Comparison of ENCODE assay signal across 24 cellular contexts in genomic region chr1:90534116-90534515, GRCh38.
DNase-seq lines count a peak whose midpoint lies in the region; ATAC-seq and TF ChIP-seq lines count a peak whose summit lies in the region.
"Had no signal": no experiment of that assay in that cellular context is flagged by ENCODE, and none has a peak within 500 bp of the region (broad histone marks: within the 10 kb centered on the region; RNA-seq: fewer than 3 reads in every experiment).

No MANE protein-coding gene starts in this region.

- 62% methylated on average over 3 of the region's 6 CpGs for WGBS in mammary epithelial cell (ENCODE audit: low coverage, missing lambda C conversion rate)

- intact Hi-C loops in mammary epithelial cell (cut with micrococcal nuclease): no loop called here

- no peak overlapping the region for H3K4me2 ChIP-seq in mammary epithelial cell (ENCODE audit: insufficient read depth, low read depth, low read length)
- H3K4me2 ChIP-seq: BLaER1 treated with 17β-estradiol and CSF1 and Interleukin-3, amounts not matched to agents 10 nM and 100 nM; PC-9 had no signal

- peaks cover 35% of the 10 kb centered on the region for H3K4me1 Mint-ChIP-seq in neural crest cell
- no peaks in the 10 kb centered on the region for H3K4me1 Mint-ChIP-seq in activated T-helper 17 cell treated with anti-CD3 and anti-CD28 coated beads, Interleukin-2, amount 50 U/mL, for 72 hours

- H3K79me2 ChIP-seq in mammary epithelial cell (ENCODE audit: insufficient read depth, low read length): no peaks in the 10 kb centered on the region

- H3K4me3 Mint-ChIP-seq in neural crest cell: no peak overlapping the region
- no peak overlapping the region for H3K4me3 Mint-ChIP-seq in activated T-helper 17 cell treated with anti-CD3 and anti-CD28 coated beads, Interleukin-2, amount 50 U/mL, for 72 hours
- H3K4me3 Mint-ChIP-seq: CD4-positive, alpha-beta T cell had no signal

- no peak overlapping the region for H3K4me3 ChIP-seq in GM12865 (ENCODE audit: low read depth, low read length)
- no peak overlapping the region for H3K4me3 ChIP-seq in WERI-Rb-1 (ENCODE audit: low read depth, low read length)
- no peak overlapping the region for H3K4me3 ChIP-seq in mammary epithelial cell (replicated peaks in 1 of 3; ENCODE audit: insufficient read depth in 1 of 3, low read depth in 2 of 3, low read length in 3 of 3)
- H3K4me3 ChIP-seq: BLaER1 treated with 17β-estradiol and CSF1 and Interleukin-3, amounts not matched to agents 10 nM and 100 nM; K562; PC-9; SJSA1 had no signal

- peak overlapping the region; percentile 63 for H3K27ac Mint-ChIP-seq in neural crest cell (ENCODE audit: unreplicated experiment)
- H3K27ac Mint-ChIP-seq in activated T-helper 17 cell treated with anti-CD3 and anti-CD28 coated beads, Interleukin-2, amount 50 U/mL, for 72 hours: no peak overlapping the region
- H3K27ac Mint-ChIP-seq: CD4-positive, alpha-beta T cell had no signal

- H3K27ac ChIP-seq in WERI-Rb-1 (peak overlapping the region; percentile 66), mammary epithelial cell (ENCODE audit: insufficient read depth, low read depth, low read length) (no peak overlapping the region)
- H3K27ac ChIP-seq: BLaER1 treated with 17β-estradiol and CSF1 and Interleukin-3, amounts not matched to agents 10 nM and 100 nM; PC-9; SJSA1 had no signal

- CTCF ChIA-PET in mammary epithelial cell (lab: Charles Lee; ENCODE audit: low non-redundant PET): no interaction called here

- H3K36me3 ChIP-seq in WERI-Rb-1 (no peaks in the 10 kb centered on the region), mammary epithelial cell (ENCODE audit: insufficient read depth, low read length) (no peaks in the 10 kb centered on the region)
- H3K36me3 ChIP-seq: BLaER1 treated with 17β-estradiol and CSF1 and Interleukin-3, amounts not matched to agents 10 nM and 100 nM; SJSA1 had no signal

- H3K4me1 ChIP-seq in mammary epithelial cell (ENCODE audit: insufficient read depth, low read length): no peaks in the 10 kb centered on the region
- H3K4me1 ChIP-seq: BLaER1 treated with 17β-estradiol and CSF1 and Interleukin-3, amounts not matched to agents 10 nM and 100 nM; SJSA1 had no signal

- no peaks in the 10 kb centered on the region for H4K20me1 ChIP-seq in mammary epithelial cell (ENCODE audit: insufficient read depth, low read length)
- H4K20me1 ChIP-seq: BLaER1 treated with 17β-estradiol and CSF1 and Interleukin-3, amounts not matched to agents 10 nM and 100 nM had no signal

- in situ Hi-C loops in mammary epithelial cell (cut with MboI; ENCODE audit: low sequenced_read_pairs in 2 of 2): no loop called here

- no TSS peak for BruUV-seq in mammary epithelial cell (replicated peaks; lab: Mats Ljungman, UMichigan)

- no peaks in the 10 kb centered on the region for H3K36me3 Mint-ChIP-seq in neural crest cell (ENCODE audit: low read depth)
- H3K36me3 Mint-ChIP-seq in activated T-helper 17 cell treated with anti-CD3 and anti-CD28 coated beads, Interleukin-2, amount 50 U/mL, for 72 hours (ENCODE audit: low read depth): no peaks in the 10 kb centered on the region

- DNase-seq in GM12865 (ENCODE audit: low read depth) (peak; percentile 52), WERI-Rb-1 (peak; percentile 11), neural crest cell (ENCODE audit: low read depth, low spot score) (no peak), NCI-H446 (lab: John Stamatoyannopoulos, UW) (no peak), kidney glomerular epithelial cell (lab: John Stamatoyannopoulos, UW) (no peak), mammary epithelial cell (no peak)
- DNase-seq: AML-193; CD4-positive, alpha-beta T cell; Kasumi-1; MV-4-11; NCI-H1105; NCI-H146; NCI-H1930; NCI-H2107; NCI-H510A; Right ventricle myocardium superior; RPMI8226 had no signal

- no peak overlapping the region for H3K9ac ChIP-seq in mammary epithelial cell (ENCODE audit: insufficient read depth, low read length)
- H3K9ac ChIP-seq: BLaER1 treated with 17β-estradiol and CSF1 and Interleukin-3, amounts not matched to agents 10 nM and 100 nM had no signal

- H3K27me3 Mint-ChIP-seq in neural crest cell (ENCODE audit: low read depth): no peaks in the 10 kb centered on the region
- peaks cover 4% of the 10 kb centered on the region for H3K27me3 Mint-ChIP-seq in activated T-helper 17 cell treated with anti-CD3 and anti-CD28 coated beads, Interleukin-2, amount 50 U/mL, for 72 hours

- H3K9me3 ChIP-seq in WERI-Rb-1 (ENCODE audit: severe bottlenecking) (no peaks in the 10 kb centered on the region), mammary epithelial cell (replicated peaks; ENCODE audit: insufficient read depth, low read length) (no peaks in the 10 kb centered on the region)
- H3K9me3 ChIP-seq: BLaER1 treated with 17β-estradiol and CSF1 and Interleukin-3, amounts not matched to agents 10 nM and 100 nM; SJSA1 had no signal

- no peaks in the 10 kb centered on the region for H3K9me3 Mint-ChIP-seq in neural crest cell
- H3K9me3 Mint-ChIP-seq in activated T-helper 17 cell treated with anti-CD3 and anti-CD28 coated beads, Interleukin-2, amount 50 U/mL, for 72 hours: no peaks in the 10 kb centered on the region
- H3K9me3 Mint-ChIP-seq: CD4-positive, alpha-beta T cell had no signal

- no peak overlapping the region for H2AFZ ChIP-seq in mammary epithelial cell (ENCODE audit: low read depth, low read length)
- H2AFZ ChIP-seq: PC-9 had no signal

- dilution Hi-C loops in mammary epithelial cell (cut with HindIII; ENCODE audit: low sequenced_read_pairs): no loop called here

- ATAC-seq in HG02870 (IDR thresholded peaks at IDR 0.05; ENCODE audit: unreplicated experiment): peak; percentile 80
- ATAC-seq in activated T-helper 17 cell treated with anti-CD3 and anti-CD28 coated beads, Interleukin-2, amount 50 U/mL, for 72 hours (replicated peaks): no peak
- ATAC-seq: HCT116, K562 had no signal

- no peak for TF ChIP-seq CTCF in GM12865 (IDR thresholded peaks at IDR 0.05; ENCODE audit: insufficient read depth, low read depth, low read length, missing control alignments)
- no peak for TF ChIP-seq CTCF in WERI-Rb-1 (IDR thresholded peaks at IDR 0.05; ENCODE audit: low read depth, low read length)
- no peak for TF ChIP-seq CTCF in neural crest cell (conservative IDR thresholded peaks at IDR 0.05)
- no peak for TF ChIP-seq CTCF in mammary epithelial cell (conservative IDR thresholded peaks at IDR 0.05 in 1 of 2, IDR thresholded peaks at IDR 0.05 in 1 of 2; ENCODE audit: extremely low read depth in 1 of 2, insufficient read depth in 1 of 2, low read depth in 1 of 2, low read length in 2 of 2)

- no peaks in the 10 kb centered on the region for H3K27me3 ChIP-seq in WERI-Rb-1 (ENCODE audit: insufficient read depth, low read depth, severe bottlenecking)
- H3K27me3 ChIP-seq in mammary epithelial cell (ENCODE audit: insufficient read depth, low read length): no peaks in the 10 kb centered on the region
- H3K27me3 ChIP-seq: BLaER1 treated with 17β-estradiol and CSF1 and Interleukin-3, amounts not matched to agents 10 nM and 100 nM; SJSA1 had no signal

Comparison
In these comparisons a context has a peak if more than half of its experiments do, and no peak if none do; other contexts are left out.
1. DNase-seq: peak in GM12865 (single experiment) and WERI-Rb-1 (single experiment); none in neural crest cell (single experiment), NCI-H446 (0 of 2), kidney glomerular epithelial cell (single experiment) and mammary epithelial cell (single experiment).